In the genomic region with DNA sequence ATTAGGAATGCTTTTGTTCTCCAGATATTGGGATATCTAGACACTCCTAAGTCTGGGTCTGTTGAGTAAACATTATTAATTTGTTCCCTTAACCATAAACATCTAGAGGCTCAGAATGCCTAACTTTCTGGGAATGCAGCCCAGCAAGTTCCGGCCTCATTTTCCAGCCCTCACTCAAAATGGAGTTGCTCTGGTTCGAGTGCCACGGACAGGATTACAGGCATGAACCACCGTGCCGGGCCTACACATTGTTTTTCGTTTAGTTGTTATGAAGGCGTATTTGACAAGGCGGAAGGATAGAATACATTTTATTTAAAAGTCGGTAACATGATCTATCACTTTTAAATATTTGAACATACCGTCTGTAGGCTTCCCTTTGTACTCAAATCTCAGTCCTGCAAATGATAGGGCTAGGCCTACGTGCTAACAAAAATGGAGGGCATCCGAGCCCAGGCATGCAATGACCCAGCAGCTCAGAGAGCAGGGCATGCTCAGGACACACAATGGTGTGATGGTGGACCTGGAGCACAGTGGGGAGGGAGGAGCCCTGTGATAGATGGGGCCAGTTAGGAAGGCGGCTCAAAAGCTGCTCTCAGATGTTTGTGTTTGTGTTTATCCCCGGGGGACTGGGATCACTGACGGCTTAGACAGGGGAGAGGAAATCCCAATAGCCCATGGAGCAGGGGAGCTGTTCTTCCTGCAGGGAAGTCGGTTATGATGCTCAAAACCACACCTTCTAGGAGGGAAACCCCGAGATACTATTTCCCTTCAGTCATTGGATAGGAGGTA, we compare ENCODE assay signal across 1 cellular context.
TF ChIP-seq lines count a peak whose summit lies in the region.

No MANE protein-coding gene starts in this region.

TF ChIP-seq in H1, 55 proteins besides CTCF, POLR2A, EP300 and RAD21:
- TF ChIP-seq SAP30 (IDR thresholded peaks at IDR 0.05; ENCODE audit: insufficient read depth, insufficient replicate concordance, low read length) (no peak), CHD2 (IDR thresholded peaks at IDR 0.05; ENCODE audit: low read length) (no peak), TEAD4 (IDR thresholded peaks at IDR 0.05; ENCODE audit: low read depth, low read length) (no peak), PHF8 (conservative IDR thresholded peaks at IDR 0.05; ENCODE audit: low read depth, low read length) (no peak), TCF12 (IDR thresholded peaks at IDR 0.05; ENCODE audit: low read depth, low read length) (no peak), BCL11A (IDR thresholded peaks at IDR 0.05; ENCODE audit: low read depth in 2 of 2, low read length in 2 of 2) (no peak), GABPA (IDR thresholded peaks at IDR 0.05; ENCODE audit: borderline replicate concordance, insufficient read depth, low read length) (no peak), JUN (IDR thresholded peaks at IDR 0.05; ENCODE audit: low read depth, low read length) (no peak), SIN3A (conservative IDR thresholded peaks at IDR 0.05 in 1 of 2, IDR thresholded peaks at IDR 0.05 in 1 of 2; ENCODE audit: low read depth in 1 of 2, low read length in 2 of 2) (no peak), BRCA1 (IDR thresholded peaks at IDR 0.05; ENCODE audit: low read depth, low read length) (no peak), ZNF274 (IDR thresholded peaks at IDR 0.05; ENCODE audit: borderline replicate concordance, extremely low read depth, low read length) (no peak), SP2 (IDR thresholded peaks at IDR 0.05; ENCODE audit: low read length) (no peak), CBX8 (IDR thresholded peaks at IDR 0.05; ENCODE audit: borderline replicate concordance, low read depth, low read length) (no peak), SP1 (IDR thresholded peaks at IDR 0.05; ENCODE audit: low read depth, low read length) (no peak)
TF ChIP-seq in H1: peak in this region for 0.
